In the genomic region with DNA sequence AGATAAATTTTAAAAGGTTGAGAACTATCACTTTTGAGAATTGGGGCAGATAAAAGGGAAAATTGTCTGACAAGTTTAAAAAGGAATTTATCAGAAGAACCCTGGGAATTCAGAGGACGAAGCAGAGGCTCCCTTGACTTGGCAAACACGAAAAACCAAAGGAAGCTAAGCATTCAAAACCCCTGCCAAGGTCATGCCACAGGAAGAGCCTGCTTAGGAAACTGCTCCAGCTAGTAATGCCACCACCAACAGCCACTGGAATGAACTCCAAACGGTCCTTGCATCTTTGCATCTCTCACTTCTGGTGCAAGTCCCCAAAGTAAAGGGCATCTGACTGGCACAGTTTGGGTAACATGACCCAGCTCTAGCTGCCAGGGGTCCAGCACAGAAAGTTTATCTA, we compare ENCODE assay signal across 11 cellular contexts. TPM values are rescaled to one million over a fixed set of nuclear protein-coding genes. Genes with fewer than 3 reads are reported as not detected.
A peak's percentile ranks its signal among the peaks of the same experiment; 100 is the strongest.
DNase-seq lines count a peak whose midpoint lies in the region; ATAC-seq and TF ChIP-seq lines count a peak whose summit lies in the region.
"Had no signal": no experiment of that assay in that cellular context is flagged by ENCODE, and none has a peak within 500 bp of the region (broad histone marks: within the 10 kb centered on the region; RNA-seq: fewer than 3 reads in every experiment).

No MANE protein-coding gene starts in this region.

- H3K27ac ChIP-seq in GM23338 (ENCODE audit: low read depth) (no peak overlapping the region), right atrium auricular region (peak overlapping the region; percentile 44 to 77), spleen (peak overlapping the region in 7 of 8 donors; percentile 3 to 51 (median 43)), vagina (no peak overlapping the region)

- peaks cover 5% of the 10 kb centered on the region for H3K27me3 Mint-ChIP-seq in GM23338 (ENCODE audit: insufficient read depth, low read depth, poor library complexity)

- H3K27me3 ChIP-seq in GM23338 (ENCODE audit: insufficient read depth) (no peaks in the 10 kb centered on the region), right atrium auricular region (no peaks in the 10 kb centered on the region), spleen (replicated peaks in 1 of 7) (no peaks in the 10 kb centered on the region), vagina (no peaks in the 10 kb centered on the region)

- H3K4me1 ChIP-seq in GM23338 (ENCODE audit: insufficient read depth) (peaks cover 52% of the 10 kb centered on the region), right atrium auricular region (peaks cover 2 to 74% of the 10 kb centered on the region in 2 donors), spleen (peaks cover 61 to 100% (median 93%) of the 10 kb centered on the region in 6 donors), vagina (peaks cover 92% of the 10 kb centered on the region)

- ATAC-seq in GM23338 (no peak), GM21381 (IDR thresholded peaks at IDR 0.05; ENCODE audit: unreplicated experiment) (no peak)
- ATAC-seq: sciatic nerve; stimulated activated naive CD8-positive, alpha-beta T cell treated with anti-CD3 and anti-CD28 coated beads, Interleukin-15, Interleukin-2, amounts not matched to agents 100 U/mL and 50 U/mL, for 24 hours had no signal

- TF ChIP-seq POLR2A in spleen (IDR thresholded peaks at IDR 0.05) (no peak), vagina (IDR thresholded peaks at IDR 0.05) (no peak)

- peak overlapping the region; percentile 49; the same call in 2 of the 3 replicates for H3K4me3 Mint-ChIP-seq in GM23338

- 4 to 18% (median 13%) methylated on average over 3 of the region's 3 CpGs for WGBS in spleen, 5 donors

- H3K79me2 ChIP-seq in GM23338 (replicated peaks; ENCODE audit: insufficient read depth), result peaks cover 100% of the 10 kb centered on the region

- no peaks in the 10 kb centered on the region for H3K9me3 Mint-ChIP-seq in GM23338

- intact Hi-C loops in spleen (cut with DNase I; ENCODE audit: low total_unique reads) (no loop called here), vagina (cut with DNase I) (no loop called here)

- H3F3A ChIP-seq in GM23338 (replicated peaks; ENCODE audit: low read depth), result no peaks in the 10 kb centered on the region

- H3K4me1 Mint-ChIP-seq in GM23338, result peaks cover 58% of the 10 kb centered on the region

- H3K27ac Mint-ChIP-seq in GM23338, result no peak overlapping the region; the same call in 1 of the 2 replicates

- H3K4me2 ChIP-seq in GM23338, result peak overlapping the region; percentile 40; the same call in 1 of the 2 replicates

- H3K9me3 ChIP-seq in right atrium auricular region (no peaks in the 10 kb centered on the region), spleen (no peaks in the 10 kb centered on the region), vagina (no peaks in the 10 kb centered on the region)

- peak; percentile 36 for DNase-seq in GM23338 (ENCODE audit: low spot score)
- DNase-seq in UCSD-AML1 (lab: John Stamatoyannopoulos, UW; ENCODE audit: unreplicated experiment), result peak; percentile 24
- DNase-seq in right atrium auricular region (ENCODE audit: low spot score), result no peak
- no peak for DNase-seq in spleen
- no peak for DNase-seq in middle frontal gyrus (ENCODE audit: extremely low spot score, low spot score)
- no peak for DNase-seq in vagina (ENCODE audit: extremely low spot score in 2 of 2)
- DNase-seq: cerebellar nuclear complex; NCI-H1694; stimulated activated naive CD8-positive, alpha-beta T cell treated with anti-CD3 and anti-CD28 coated beads, Interleukin-15, Interleukin-2, amounts not matched to agents 100 U/mL and 50 U/mL, for 24 hours had no signal

- peaks cover 3% of the 10 kb centered on the region; the same call in 1 of the 3 replicates for H3K36me3 Mint-ChIP-seq in GM23338 (ENCODE audit: low read depth)

- no peak for TF ChIP-seq CTCF in GM23338 (conservative IDR thresholded peaks at IDR 0.05; ENCODE audit: low read depth in 2 of 2)
- TF ChIP-seq CTCF in right atrium auricular region (IDR thresholded peaks at IDR 0.05), result no peak
- no peak for TF ChIP-seq CTCF in spleen (IDR thresholded peaks at IDR 0.05 in 8 of 11, conservative IDR thresholded peaks at IDR 0.05 in 3 of 11)
- no peak for TF ChIP-seq CTCF in vagina (IDR thresholded peaks at IDR 0.05)

- H3K36me3 ChIP-seq in GM23338 (ENCODE audit: insufficient read depth) (no peaks in the 10 kb centered on the region), right atrium auricular region (no peaks in the 10 kb centered on the region), spleen (peaks cover 0 to 12% (median 0%) of the 10 kb centered on the region in 6 donors), vagina (no peaks in the 10 kb centered on the region)

- no peak overlapping the region for H2AFZ ChIP-seq in GM23338

- H3K4me3 ChIP-seq in GM23338, result no peak overlapping the region; the same call in 1 of the 2 replicates
- no peak overlapping the region for H3K4me3 ChIP-seq in right atrium auricular region
- H3K4me3 ChIP-seq in spleen, result peak overlapping the region in 1 of 8 donors; percentile 15
- H3K4me3 ChIP-seq in vagina, result no peak overlapping the region

- H3K9me2 ChIP-seq in GM23338 (ENCODE audit: insufficient read depth), result no peaks in the 10 kb centered on the region

- peaks cover 59% of the 10 kb centered on the region for H4K20me1 ChIP-seq in GM23338 (replicated peaks; ENCODE audit: insufficient read depth)

TF ChIP-seq in GM23338, 12 proteins besides CTCF, POLR2A, EP300 and RAD21 (continues in another document):
- TF ChIP-seq EZH2phosphoT487 (IDR thresholded peaks at IDR 0.05; ENCODE audit: unreplicated experiment) (no peak), ZNF331 (CRISPR knock-in tag; IDR thresholded peaks at IDR 0.05; ENCODE audit: low read depth) (no peak), STAT1 (IDR thresholded peaks at IDR 0.05; ENCODE audit: unreplicated experiment) (no peak), JUNB (IDR thresholded peaks at IDR 0.05; ENCODE audit: unreplicated experiment) (no peak)
- TF ChIP-seq, protein P1, sequence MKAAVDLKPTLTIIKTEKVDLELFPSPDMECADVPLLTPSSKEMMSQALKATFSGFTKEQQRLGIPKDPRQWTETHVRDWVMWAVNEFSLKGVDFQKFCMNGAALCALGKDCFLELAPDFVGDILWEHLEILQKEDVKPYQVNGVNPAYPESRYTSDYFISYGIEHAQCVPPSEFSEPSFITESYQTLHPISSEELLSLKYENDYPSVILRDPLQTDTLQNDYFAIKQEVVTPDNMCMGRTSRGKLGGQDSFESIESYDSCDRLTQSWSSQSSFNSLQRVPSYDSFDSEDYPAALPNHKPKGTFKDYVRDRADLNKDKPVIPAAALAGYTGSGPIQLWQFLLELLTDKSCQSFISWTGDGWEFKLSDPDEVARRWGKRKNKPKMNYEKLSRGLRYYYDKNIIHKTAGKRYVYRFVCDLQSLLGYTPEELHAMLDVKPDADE (IDR thresholded peaks at IDR 0.05), result no peak

RNA-seq across cellular contexts. Expression of a gene that starts 7.2 kb away (rescaled TPM):
- 117 and 134 TPM in 2 replicates for total RNA-seq in GM23338 (2014; rRNA removed; shearing (Covaris generic))
- polyA plus RNA-seq in GM23338 (2016; fragmentation: Nextera tagmentation; extraction: Ambion mirVana) (61.7 and 63.2 TPM in 2 replicates), spleen (10 to 100 TPM; 36.3 to 53.0 (median 42.8) TPM)
- total RNA-seq in right atrium auricular region (100 to 1,000 TPM in 1 of 2 donors, 10 to 100 TPM in 1; 77.3 to 106 TPM), spleen (100 to 1,000 TPM; 118 to 174 (median 136) TPM), vagina (109 TPM)

RNA-seq across cellular contexts. Expression of a gene that starts 8.9 kb away (rescaled TPM):
- total RNA-seq in GM23338 (2014; rRNA removed; shearing (Covaris generic)), result 45.8 and 59.7 TPM in 2 replicates
- 38.8 and 62.4 TPM in 2 replicates for polyA plus RNA-seq in GM23338 (2016; fragmentation: Nextera tagmentation; extraction: Ambion mirVana)
- 10 to 100 TPM; 27.7 to 38.2 TPM for total RNA-seq in right atrium auricular region
- total RNA-seq in spleen, result 10 to 100 TPM; 16.4 to 32.7 (median 19.9) TPM
- polyA plus RNA-seq in spleen, result 10 to 100 TPM; 18.3 to 24.5 (median 20.8) TPM
- 13.3 TPM for total RNA-seq in vagina

RNA-seq across cellular contexts. Expression of a gene that starts 55.3 kb away (rescaled TPM):
- total RNA-seq in GM23338 (2014; rRNA removed; shearing (Covaris generic)), result 1.0 and 2.2 TPM in 2 replicates
- polyA plus RNA-seq in GM23338 (2016; fragmentation: Nextera tagmentation; extraction: Ambion mirVana) (0.57 and 0.90 TPM in 2 replicates), spleen (1 to 10 TPM in 2 of 3 donors, under 1 TPM in 1; 0.55 to 1.6 (median 1.5) TPM)
- total RNA-seq in right atrium auricular region (under 1 TPM; 0.39 to 0.52 TPM), spleen (1 to 10 TPM; 2.6 to 7.6 (median 5.4) TPM), vagina (1.5 TPM)

Comparison
In these comparisons a context has a peak if more than half of its experiments do, and no peak if none do; other contexts are left out.
1. DNase-seq: peak in GM23338 (single experiment) and UCSD-AML1 (single experiment); none in right atrium auricular region (single experiment), spleen (single experiment), middle frontal gyrus (single experiment) and vagina (0 of 2).
2. H3K27ac ChIP-seq: peak in right atrium auricular region (2 of 2) and spleen (7 of 8); none in GM23338 (single experiment) and vagina (single experiment).